19 cellular contexts compared by ENCODE assay signal in genomic region chr20:44856442-44856841, GRCh38. TPM values are rescaled to one million over a fixed set of nuclear protein-coding genes. Genes with fewer than 3 reads are reported as not detected.
"Had no signal": no experiment of that assay in that cellular context is flagged by ENCODE, and none has a peak within 500 bp of the region (broad histone marks: within the 10 kb centered on the region; RNA-seq: fewer than 3 reads in every experiment).

No MANE protein-coding gene starts in this region.

- H3K27me3 ChIP-seq: colonic mucosa, gastrocnemius medialis, heart left ventricle, transverse colon, uterus had no signal

- H3K4me1 ChIP-seq: colonic mucosa, suprapubic skin had no signal

- H3K4me3 ChIP-seq: colonic mucosa, gastrocnemius medialis, heart left ventricle, suprapubic skin, transverse colon, uterus had no signal

- H3K9me3 ChIP-seq: colonic mucosa, gastrocnemius medialis, heart left ventricle, suprapubic skin, transverse colon, uterus had no signal

- H3K27ac ChIP-seq: colonic mucosa, gastrocnemius medialis, heart left ventricle, suprapubic skin, transverse colon, uterus had no signal

- H3K36me3 ChIP-seq: colonic mucosa, gastrocnemius medialis, heart left ventricle, suprapubic skin, transverse colon, uterus had no signal

- ATAC-seq: activated T-helper 17 cell treated with anti-CD3 and anti-CD28 coated beads, Interleukin-2, amount 50 U/mL, for 72 hours; gastrocnemius medialis; heart left ventricle; stimulated activated naive CD8-positive, alpha-beta T cell treated with anti-CD3 and anti-CD28 coated beads, Interleukin-15, Interleukin-2, amounts not matched to agents 100 U/mL and 50 U/mL, for 24 hours; T-cell had no signal

- DNase-seq: activated B cell treated with CpG ODN at 0.5 μM for 24 hours; activated CD4-positive, alpha-beta memory T cell treated with anti-CD3 and anti-CD28 coated beads for 36 hours; activated CD4-positive, alpha-beta T cell treated with anti-CD3 and anti-CD28 coated beads for 4 hours; activated naive CD4-positive, alpha-beta T cell; activated T-cell treated with anti-CD3 and anti-CD28 coated beads for 4 hours; aorta; colonic mucosa; erythroblast; gastrocnemius medialis; heart left ventricle; stimulated activated naive CD8-positive, alpha-beta T cell treated with anti-CD3 and anti-CD28 coated beads, Interleukin-15, Interleukin-2, amounts not matched to agents 100 U/mL and 50 U/mL, for 24 hours; T-cell; transverse colon; uterus had no signal

RNA-seq across cellular contexts. Expression of gene RIMS4, which starts 46.1 kb away (rescaled TPM):
- total RNA-seq: activated B cell treated with CpG ODN at 0.5 μM for 24 hours; activated CD4-positive, alpha-beta memory T cell treated with anti-CD3 and anti-CD28 coated beads for 36 hours; kidney epithelial cell; liver; natural killer cell treated with Interleukin-12 subunit alpha and Interleukin-12 subunit beta and Interleukin-15 and Interleukin-18, amount 100 ng/mL, for 72 hours had no signal
- polyA plus RNA-seq: liver had no signal
